In the genomic region with DNA sequence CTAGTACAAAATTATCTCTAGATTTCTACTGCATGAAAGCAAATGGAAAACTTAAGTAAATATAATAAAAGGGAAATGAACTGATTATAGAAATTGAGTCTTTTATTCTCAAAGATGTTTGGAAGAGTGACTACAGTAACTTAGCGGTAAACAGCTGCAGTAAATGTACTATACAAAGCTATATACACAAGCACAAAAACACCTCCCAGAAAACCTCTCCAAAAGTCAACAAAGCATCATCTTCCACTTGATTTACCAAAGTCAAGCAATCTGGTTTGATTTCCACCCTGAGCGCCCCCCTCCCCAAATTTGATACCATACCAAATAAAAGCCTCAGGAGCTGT, we compare ENCODE assay signal across 8 cellular contexts. TPM values are rescaled to one million over a fixed set of nuclear protein-coding genes. Genes with fewer than 3 reads are reported as not detected.
DNase-seq lines count a peak whose midpoint lies in the region; ATAC-seq and TF ChIP-seq lines count a peak whose summit lies in the region.

No MANE protein-coding gene starts in this region.

- 31 to 44% methylated on average over 1 to 2 of the region's 2 CpGs for WGBS in transverse colon (ENCODE audit: low coverage in 1 of 2), 2 donors

- in situ Hi-C loops in transverse colon (cut with MboI; ENCODE audit: low pct_ligation_motif_present in 1 of 4, low pct_unique_long_range_greater_than_20kb in 1 of 4, low sequenced_read_pairs in 3 of 4): no loop called here

- H3K27ac ChIP-seq in left ventricle myocardium inferior (replicated peaks): no peak overlapping the region
- peak overlapping the region; percentile 83 for H3K27ac ChIP-seq in RWPE2 (ENCODE audit: poor library complexity, severe bottlenecking)
- peak overlapping the region; percentile 92 to 97 (median 94) for H3K27ac ChIP-seq in transverse colon

- TF ChIP-seq CTCF in left ventricle myocardium inferior (IDR thresholded peaks at IDR 0.05; ENCODE audit: borderline replicate concordance) (no peak), RWPE2 (IDR thresholded peaks at IDR 0.05; ENCODE audit: poor library complexity, severe bottlenecking) (no peak), fibroblast of the aortic adventitia (IDR thresholded peaks at IDR 0.05; ENCODE audit: insufficient read depth, low read length) (no peak), transverse colon (IDR thresholded peaks at IDR 0.05) (no peak)

- TF ChIP-seq EP300 in transverse colon (IDR thresholded peaks at IDR 0.05; ENCODE audit: low read depth): no peak

- intact Hi-C loops in left ventricle myocardium inferior (cut with micrococcal nuclease) (no loop called here), Right ventricle myocardium superior (cut with DNase I) (no loop called here), transverse colon (cut with DNase I; ENCODE audit: low total_unique reads) (no loop called here)

- H3K27me3 ChIP-seq in left ventricle myocardium inferior (ENCODE audit: low read depth): no peaks in the 10 kb centered on the region
- H3K27me3 ChIP-seq in RWPE2 (ENCODE audit: insufficient read depth, poor library complexity, severe bottlenecking): no peaks in the 10 kb centered on the region
- H3K27me3 ChIP-seq in transverse colon: no peaks in the 10 kb centered on the region

- TF ChIP-seq POLR2A in transverse colon (IDR thresholded peaks at IDR 0.05): no peak

- ATAC-seq in Right ventricle myocardium superior (ENCODE audit: poor library complexity): no peak
- no peak for ATAC-seq in RWPE2 (ENCODE audit: low read depth)

- H3K4me1 ChIP-seq in left ventricle myocardium inferior (peaks cover 63% of the 10 kb centered on the region), RWPE2 (ENCODE audit: insufficient read depth, poor library complexity, severe bottlenecking) (peaks cover 25% of the 10 kb centered on the region), transverse colon (peaks cover 14 to 63% (median 34%) of the 10 kb centered on the region in 4 donors)

- H3K4me3 ChIP-seq in left ventricle myocardium inferior (peak overlapping the region; percentile 83), RWPE2 (ENCODE audit: severe bottlenecking) (peak overlapping the region; percentile 95), fibroblast of the aortic adventitia (ENCODE audit: low read depth, low read length) (peak overlapping the region; percentile 91), transverse colon (peak overlapping the region in 2 of 4 donors; percentile 76 to 89)

- H3K9me3 ChIP-seq in left ventricle myocardium inferior (replicated peaks): no peaks in the 10 kb centered on the region
- no peaks in the 10 kb centered on the region for H3K9me3 ChIP-seq in RWPE2 (ENCODE audit: severe bottlenecking)
- H3K9me3 ChIP-seq in transverse colon: no peaks in the 10 kb centered on the region

- no peak for DNase-seq in left ventricle myocardium inferior
- no peak for DNase-seq in Right ventricle myocardium superior
- DNase-seq in RWPE2 (ENCODE audit: low spot score): no peak
- no peak for DNase-seq in fibroblast of the aortic adventitia (ENCODE audit: low read depth)
- no peak for DNase-seq in transverse colon
- DNase-seq in HT-29 (ENCODE audit: low spot score): no peak
- no peak for DNase-seq in NCI-H82 (lab: John Stamatoyannopoulos, UW)
- no peak for DNase-seq in LoVo (ENCODE audit: low spot score)

- H3K36me3 ChIP-seq in left ventricle myocardium inferior: peaks cover 3% of the 10 kb centered on the region
- peaks cover 66% of the 10 kb centered on the region for H3K36me3 ChIP-seq in RWPE2 (ENCODE audit: low read depth)
- H3K36me3 ChIP-seq in transverse colon: no peaks in the 10 kb centered on the region

RNA-seq across cellular contexts. Expression of a gene that starts 2.7 kb away (rescaled TPM):
- 20.5 TPM for total RNA-seq in left ventricle myocardium inferior
- 21.0 TPM for total RNA-seq in Right ventricle myocardium superior
- 29.5 and 29.7 TPM in 2 replicates for total RNA-seq in fibroblast of the aortic adventitia (ENCODE audit: low replicate concordance)
- 10 to 100 TPM; 15.2 to 26.9 (median 20.9) TPM for total RNA-seq in transverse colon
- total RNA-seq in HT-29 (2014; rRNA removed; shearing (Covaris generic)): 3.1 and 7.5 TPM in 2 replicates
